1 cellular context compared by ENCODE assay signal in the genomic region with DNA sequence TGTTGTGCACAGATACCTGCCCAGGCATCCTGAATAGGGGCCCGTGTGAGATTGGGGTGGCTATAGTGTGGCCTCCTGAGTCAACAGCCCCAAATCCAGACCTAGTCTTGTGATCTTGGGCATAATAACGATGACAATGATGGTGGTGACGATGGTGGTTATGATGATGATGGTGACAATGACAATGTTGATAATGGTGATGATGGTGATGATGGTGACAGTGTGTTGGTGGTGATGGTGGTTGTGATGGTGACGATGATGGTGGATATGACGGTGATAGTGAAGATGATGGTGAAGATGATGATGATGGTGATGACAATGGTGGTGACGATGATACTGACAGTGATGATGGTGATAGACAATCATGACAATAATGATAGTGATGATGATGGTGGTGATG.
TF ChIP-seq lines count a peak whose summit lies in the region.

No MANE protein-coding gene starts in this region.

TF ChIP-seq in IMR-90, 13 proteins besides CTCF, POLR2A, EP300 and RAD21:
- TF ChIP-seq CHD1 (IDR thresholded peaks at IDR 0.05; ENCODE audit: low read depth, low read length) (no peak), FOS (IDR thresholded peaks at IDR 0.05; ENCODE audit: low read depth, low read length) (no peak), MAZ (IDR thresholded peaks at IDR 0.05; ENCODE audit: borderline replicate concordance, low read depth, low read length) (no peak), RCOR1 (IDR thresholded peaks at IDR 0.05; ENCODE audit: insufficient replicate concordance, low read length) (no peak), BHLHE40 (IDR thresholded peaks at IDR 0.05; ENCODE audit: low read depth, low read length) (no peak), NFE2L2 (IDR thresholded peaks at IDR 0.05; ENCODE audit: low read depth, low read length) (no peak), MAFK (IDR thresholded peaks at IDR 0.05; ENCODE audit: low read depth, low read length) (no peak), CEBPB (IDR thresholded peaks at IDR 0.05; ENCODE audit: low read depth, low read length) (no peak), SMC3 (IDR thresholded peaks at IDR 0.05; ENCODE audit: low read depth, low read length) (no peak)
